Comparison of ENCODE assay signal across 29 cellular contexts in the genomic region with DNA sequence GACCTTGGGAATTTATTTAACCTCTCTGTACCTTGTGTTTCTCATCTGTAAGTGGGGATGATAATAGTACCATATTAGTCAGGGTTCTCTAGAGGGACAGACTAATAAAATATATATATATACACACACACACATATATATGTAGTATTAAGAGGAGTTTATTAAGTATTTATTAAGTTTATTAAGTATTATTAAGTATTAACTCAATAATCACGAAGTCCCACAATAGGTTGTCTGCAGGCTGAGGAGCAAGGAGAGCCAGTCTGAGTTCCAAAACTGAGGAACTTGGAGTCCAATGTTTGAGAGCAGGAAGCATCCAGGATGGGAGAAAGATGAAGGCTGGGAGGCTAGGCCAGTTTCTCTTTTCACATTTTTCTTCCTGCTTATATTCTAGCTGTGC.
"Had no signal": no experiment of that assay in that cellular context is flagged by ENCODE, and none has a peak within 500 bp of the region (broad histone marks: within the 10 kb centered on the region; RNA-seq: fewer than 3 reads in every experiment).

No MANE protein-coding gene starts in this region.

- H3K36me3 Mint-ChIP-seq: stimulated activated effector memory CD8-positive, alpha-beta T cell treated with anti-CD3 and anti-CD28 coated beads, Interleukin-12 subunit alpha, Interleukin-12 subunit beta, amount 100 ng/mL, for 72 hours; stimulated activated memory B cell treated with anti-CD40 and anti-IgM and Interleukin-4, amounts not matched to agents 10 μg/mL and 1 μg/mL and 100 μg/mL, for 72 hours; stimulated activated naive B cell treated with anti-CD40 and anti-IgM and Interleukin-4, amounts not matched to agents 10 μg/mL and 1 μg/mL and 100 μg/mL, for 72 hours; type B pancreatic cell had no signal

- H3K9me3 ChIP-seq: stomach, suprapubic skin, testis, thoracic aorta, thyroid gland, tibial artery, tibial nerve, transverse colon, upper lobe of left lung, upper lobe of right lung, uterus, vagina had no signal

- H3K9me3 Mint-ChIP-seq: stimulated activated effector memory CD8-positive, alpha-beta T cell treated with anti-CD3 and anti-CD28 coated beads, Interleukin-12 subunit alpha, Interleukin-12 subunit beta, amount 100 ng/mL, for 72 hours; stimulated activated memory B cell treated with anti-CD40 and anti-IgM and Interleukin-4, amounts not matched to agents 10 μg/mL and 1 μg/mL and 100 μg/mL, for 72 hours; stimulated activated naive B cell treated with anti-CD40 and anti-IgM and Interleukin-4, amounts not matched to agents 10 μg/mL and 1 μg/mL and 100 μg/mL, for 72 hours; stimulated activated naive CD8-positive, alpha-beta T cell treated with anti-CD3 and anti-CD28 coated beads, Interleukin-15, amount 100 ng/mL, for 72 hours; stimulated activated naive CD8-positive, alpha-beta T cell treated with anti-CD3 and anti-CD28 coated beads, Interleukin-15, Interleukin-2, amounts not matched to agents 100 ng/mL and 50 ng/mL, for 24 hours; type B pancreatic cell had no signal

- H3K4me1 Mint-ChIP-seq: stimulated activated effector memory CD8-positive, alpha-beta T cell treated with anti-CD3 and anti-CD28 coated beads, Interleukin-12 subunit alpha, Interleukin-12 subunit beta, amount 100 ng/mL, for 72 hours; stimulated activated memory B cell treated with anti-CD40 and anti-IgM and Interleukin-4, amounts not matched to agents 10 μg/mL and 1 μg/mL and 100 μg/mL, for 72 hours; stimulated activated naive B cell treated with anti-CD40 and anti-IgM and Interleukin-4, amounts not matched to agents 10 μg/mL and 1 μg/mL and 100 μg/mL, for 72 hours; stimulated activated naive CD8-positive, alpha-beta T cell treated with anti-CD3 and anti-CD28 coated beads, Interleukin-15, amount 100 ng/mL, for 72 hours had no signal

- H3K27me3 Mint-ChIP-seq: stimulated activated naive B cell treated with anti-CD40 and anti-IgM and Interleukin-4, amounts not matched to agents 10 μg/mL and 1 μg/mL and 100 μg/mL, for 72 hours had no signal

- H3K27ac Mint-ChIP-seq: stimulated activated effector memory CD8-positive, alpha-beta T cell treated with anti-CD3 and anti-CD28 coated beads, Interleukin-12 subunit alpha, Interleukin-12 subunit beta, amount 100 ng/mL, for 72 hours; stimulated activated memory B cell treated with anti-CD40 and anti-IgM and Interleukin-4, amounts not matched to agents 10 μg/mL and 1 μg/mL and 100 μg/mL, for 72 hours; stimulated activated naive B cell treated with anti-CD40 and anti-IgM and Interleukin-4, amounts not matched to agents 10 μg/mL and 1 μg/mL and 100 μg/mL, for 72 hours; stimulated activated naive CD8-positive, alpha-beta T cell treated with anti-CD3 and anti-CD28 coated beads, Interleukin-15, amount 100 ng/mL, for 72 hours; stimulated activated naive CD8-positive, alpha-beta T cell treated with anti-CD3 and anti-CD28 coated beads, Interleukin-15, Interleukin-2, amounts not matched to agents 100 ng/mL and 50 ng/mL, for 24 hours; type B pancreatic cell had no signal

- H3K4me3 ChIP-seq: stomach, suprapubic skin, testis, thoracic aorta, thyroid gland, tibial artery, tibial nerve, transverse colon, upper lobe of left lung, upper lobe of right lung, uterus, vagina had no signal

- ATAC-seq: stimulated activated effector memory CD8-positive, alpha-beta T cell treated with anti-CD3 and anti-CD28 coated beads, Interleukin-12 subunit alpha, Interleukin-12 subunit beta, amount 100 ng/mL, for 72 hours; stimulated activated memory B cell treated with anti-CD40 and anti-IgM and Interleukin-4, amounts not matched to agents 10 μg/mL and 1 μg/mL and 100 μg/mL, for 72 hours; stimulated activated naive B cell treated with anti-CD40 and anti-IgM and Interleukin-4, amounts not matched to agents 10 μg/mL and 1 μg/mL and 100 μg/mL, for 72 hours; stimulated activated naive CD8-positive, alpha-beta T cell treated with anti-CD3 and anti-CD28 coated beads, Interleukin-15, amount 100 ng/mL, for 72 hours; stimulated activated naive CD8-positive, alpha-beta T cell treated with anti-CD3 and anti-CD28 coated beads, Interleukin-15, Interleukin-2, amounts not matched to agents 100 U/mL and 50 U/mL, for 24 hours; upper lobe of right lung had no signal

- FAIRE-seq: urothelium cell line had no signal

- H3K36me3 ChIP-seq: stomach, suprapubic skin, thoracic aorta, thyroid gland, tibial artery, tibial nerve, transverse colon, upper lobe of left lung, upper lobe of right lung, uterus, vagina had no signal

- H3K27ac ChIP-seq: stomach, suprapubic skin, testis, thoracic aorta, thyroid gland, tibial artery, tibial nerve, transverse colon, upper lobe of left lung, upper lobe of right lung, uterus, vagina had no signal

- H3K4me1 ChIP-seq: stomach, suprapubic skin, testis, thyroid gland, tibial artery, tibial nerve, transverse colon, upper lobe of left lung, upper lobe of right lung, uterus, vagina had no signal

- H3K4me3 Mint-ChIP-seq: stimulated activated effector memory CD8-positive, alpha-beta T cell treated with anti-CD3 and anti-CD28 coated beads, Interleukin-12 subunit alpha, Interleukin-12 subunit beta, amount 100 ng/mL, for 72 hours; stimulated activated memory B cell treated with anti-CD40 and anti-IgM and Interleukin-4, amounts not matched to agents 10 μg/mL and 1 μg/mL and 100 μg/mL, for 72 hours; stimulated activated naive B cell treated with anti-CD40 and anti-IgM and Interleukin-4, amounts not matched to agents 10 μg/mL and 1 μg/mL and 100 μg/mL, for 72 hours; stimulated activated naive CD8-positive, alpha-beta T cell treated with anti-CD3 and anti-CD28 coated beads, Interleukin-15, amount 100 ng/mL, for 72 hours; stimulated activated naive CD8-positive, alpha-beta T cell treated with anti-CD3 and anti-CD28 coated beads, Interleukin-15, Interleukin-2, amounts not matched to agents 100 ng/mL and 50 ng/mL, for 24 hours; type B pancreatic cell had no signal

- DNase-seq: stimulated activated CD4-positive, alpha-beta T cell treated with anti-CD3 and anti-CD28 coated beads, Interleukin-2, amount 100 ng/mL, for 48 hours; stimulated activated CD4-positive, alpha-beta T cell treated with anti-CD3 and anti-CD28 coated beads, Interleukin-4, amount 100 ng/mL, for 1 hour; stimulated activated CD4-positive, alpha-beta T cell treated with anti-CD3 and anti-CD28 coated beads, Interleukin-4, amount 100 ng/mL, for 24 hours; stimulated activated CD4-positive, alpha-beta T cell treated with anti-CD3 and anti-CD28 coated beads, Interleukin-4, amount 100 ng/mL, for 4 hours; stimulated activated CD8-positive, alpha-beta memory T cell treated with anti-CD3 and anti-CD28 coated beads, Interleukin-4, amount 100 ng/mL, for 48 hours; stimulated activated naive B cell treated with anti-CD40 and anti-IgM and Interleukin-4, amounts not matched to agents 10 μg/mL and 1 μg/mL and 100 μg/mL, for 72 hours; stimulated activated naive CD4-positive, alpha-beta T cell; stimulated activated naive CD4-positive, alpha-beta T cell treated with Interleukin-2 at 50 U/mL for 16 hours; stimulated activated naive CD8-positive, alpha-beta T cell treated with anti-CD3 and anti-CD28 coated beads, Interleukin-15, amount 100 ng/mL, for 72 hours; stimulated activated naive CD8-positive, alpha-beta T cell treated with anti-CD3 and anti-CD28 coated beads, Interleukin-15, Interleukin-2, amounts not matched to agents 100 U/mL and 50 U/mL, for 24 hours; stomach; substantia nigra; testis; thyroid gland; tibial artery; transverse colon; trophoblast cell; upper lobe of left lung; upper lobe of right lung; uterus had no signal

- H3K27me3 ChIP-seq: stomach, suprapubic skin, testis, thyroid gland, tibial nerve, transverse colon, upper lobe of left lung, upper lobe of right lung, uterus, vagina had no signal
